ENCODE assay signal across 1 cellular context in the genomic region with DNA sequence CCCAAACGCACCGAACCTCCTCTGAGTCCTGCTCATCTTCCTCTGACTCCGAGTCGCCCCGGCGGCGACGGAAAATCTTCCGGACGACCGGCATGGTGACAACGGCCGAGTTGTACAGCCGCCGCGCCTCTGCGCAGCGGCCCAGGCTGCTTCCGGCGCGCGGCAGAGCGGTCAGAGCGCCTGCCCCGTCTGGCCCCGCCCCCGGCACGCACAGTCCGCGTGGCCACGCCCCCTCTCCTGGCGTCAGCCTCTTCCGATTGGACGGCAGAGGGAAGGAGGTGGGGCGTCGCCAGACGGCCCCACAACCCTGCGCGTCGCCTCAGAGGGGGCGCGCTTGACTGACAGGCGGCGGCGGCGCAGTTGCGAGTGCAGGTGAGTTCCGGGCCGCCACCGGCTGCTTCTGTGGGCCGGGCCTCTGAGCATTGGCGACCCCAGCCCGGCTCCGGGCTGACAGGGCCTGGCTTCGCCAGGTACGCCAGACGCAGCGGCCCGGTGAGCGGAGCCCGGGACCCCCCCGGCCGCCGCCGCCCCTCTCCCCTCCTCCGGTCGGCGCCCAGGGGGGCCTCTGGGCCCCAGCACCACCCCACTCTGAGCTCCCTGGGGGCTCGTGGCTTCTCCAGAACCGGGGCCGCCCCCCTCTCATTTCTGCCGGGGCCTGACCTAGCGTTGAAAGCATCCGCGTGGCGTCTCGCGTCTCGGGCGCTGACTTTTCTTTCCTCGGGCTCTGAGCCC.
TF ChIP-seq lines count a peak whose summit lies in the region.

C9orf78 (minus strand) TSS at position 148 of the 732 bp plus-strand sequence; CDS start at position 94, 54 bp downstream.
USP20 (plus strand) TSS at position 331 of the 732 bp plus-strand sequence. CDS start 17,098 bp downstream, outside the sequence.

TF ChIP-seq in K562, 482 proteins besides CTCF, POLR2A, EP300 and RAD21 (continued from another document and continues in another):
- no peak for TF ChIP-seq MECOM (CRISPR knock-in tag; IDR thresholded peaks at IDR 0.05)
- no peak for TF ChIP-seq ZBTB34 (CRISPR knock-in tag; IDR thresholded peaks at IDR 0.05)
- TF ChIP-seq RFX5 (IDR thresholded peaks at IDR 0.05; ENCODE audit: low read depth, low read length): no peak
- no peak for TF ChIP-seq VEZF1 (CRISPR knock-in tag; IDR thresholded peaks at IDR 0.05)
- peak; percentile 49; the same call in 1 of the 2 replicates for TF ChIP-seq GTF2E2 (tag; IDR thresholded peaks at IDR 0.05)
- TF ChIP-seq POLR2G (IDR thresholded peaks at IDR 0.05; ENCODE audit: low read depth, low read length): peak; percentile 95
- peak; percentile 64 for TF ChIP-seq L3MBTL2 (IDR thresholded peaks at IDR 0.05)
- TF ChIP-seq PPARD (CRISPR knock-in tag; IDR thresholded peaks at IDR 0.05): no peak
- TF ChIP-seq ZNF140 (CRISPR knock-in tag; IDR thresholded peaks at IDR 0.05): no peak
- TF ChIP-seq MCM7 (IDR thresholded peaks at IDR 0.05): no peak
- TF ChIP-seq ELF2 (CRISPR knock-in tag; IDR thresholded peaks at IDR 0.05): peak; percentile 100
- peak in 1 of 2 experiments; percentile 99; a peak in 2 of 4 replicates for TF ChIP-seq HDAC1 (IDR thresholded peaks at IDR 0.05)
- peak; percentile 92 to 93 for TF ChIP-seq NRF1 (conservative IDR thresholded peaks at IDR 0.05 in 1 of 2, IDR thresholded peaks at IDR 0.05 in 1 of 2)
- peak; percentile 81 to 88; a peak in 3 of 4 replicates for TF ChIP-seq MAZ (CRISPR knock-in tag; conservative IDR thresholded peaks at IDR 0.05 in 1 of 2, IDR thresholded peaks at IDR 0.05 in 1 of 2)
- peak; percentile 97 for TF ChIP-seq SAP30 (IDR thresholded peaks at IDR 0.05; ENCODE audit: borderline replicate concordance, insufficient read depth, low read depth, low read length, poor library complexity, severe bottlenecking)
- 0 out of 2 replicates have a peak, but pooled peaks have one; percentile 25 for TF ChIP-seq ZC3H11A (IDR thresholded peaks at IDR 0.05; ENCODE audit: low read depth, low read length)
- TF ChIP-seq RREB1 (CRISPR knock-in tag; IDR thresholded peaks at IDR 0.05): peak; percentile 56; the same call in 1 of the 2 replicates
- TF ChIP-seq ZNF76 (CRISPR knock-in tag; IDR thresholded peaks at IDR 0.05; ENCODE audit: borderline replicate concordance): 0 out of 2 replicates have a peak, but pooled peaks have one; percentile 30
- no peak for TF ChIP-seq HNRNPH1 (optimal IDR thresholded peaks at IDR 0.05; ENCODE audit: low read depth, low read length)
- TF ChIP-seq CC2D1A (IDR thresholded peaks at IDR 0.05): no peak
- TF ChIP-seq POLR2AphosphoS5 (IDR thresholded peaks at IDR 0.05; ENCODE audit: control insufficient read depth, insufficient read depth, low read depth, low read length): peak; percentile 84
- no peak for TF ChIP-seq NR3C1 (CRISPR knock-in tag; IDR thresholded peaks at IDR 0.05)
- no peak for TF ChIP-seq PRMT5 (CRISPR knock-in tag; IDR thresholded peaks at IDR 0.05)
- no peak for TF ChIP-seq ZNF766 (CRISPR knock-in tag; conservative IDR thresholded peaks at IDR 0.05)
- no peak for TF ChIP-seq SFPQ (IDR thresholded peaks at IDR 0.05; ENCODE audit: low read depth, low read length)
- TF ChIP-seq, protein P1, sequence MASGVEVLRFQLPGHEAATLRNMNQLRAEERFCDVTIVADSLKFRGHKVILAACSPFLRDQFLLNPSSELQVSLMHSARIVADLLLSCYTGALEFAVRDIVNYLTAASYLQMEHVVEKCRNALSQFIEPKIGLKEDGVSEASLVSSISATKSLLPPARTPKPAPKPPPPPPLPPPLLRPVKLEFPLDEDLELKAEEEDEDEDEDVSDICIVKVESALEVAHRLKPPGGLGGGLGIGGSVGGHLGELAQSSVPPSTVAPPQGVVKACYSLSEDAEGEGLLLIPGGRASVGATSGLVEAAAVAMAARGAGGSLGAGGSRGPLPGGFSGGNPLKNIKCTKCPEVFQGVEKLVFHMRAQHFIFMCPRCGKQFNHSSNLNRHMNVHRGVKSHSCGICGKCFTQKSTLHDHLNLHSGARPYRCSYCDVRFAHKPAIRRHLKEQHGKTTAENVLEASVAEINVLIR (CRISPR knock-in tag; IDR thresholded peaks at IDR 0.05): peak; percentile 97
- TF ChIP-seq SP1 (CRISPR knock-in tag; IDR thresholded peaks at IDR 0.05): peak; percentile 98
- TF ChIP-seq GMEB1 (CRISPR knock-in tag; IDR thresholded peaks at IDR 0.05): peak; percentile 88
- TF ChIP-seq REST (CRISPR knock-in tag; IDR thresholded peaks at IDR 0.05; ENCODE audit: low read depth): peak; percentile 64
- 0 out of 4 replicates have a peak, but pooled peaks of 1 of the 2 experiments have one; percentile 1 for TF ChIP-seq RCOR1 (IDR thresholded peaks at IDR 0.05; ENCODE audit: borderline replicate concordance in 1 of 2, low read depth in 2 of 2, low read length in 2 of 2)
- no peak for TF ChIP-seq GABPB2 (CRISPR knock-in tag; conservative IDR thresholded peaks at IDR 0.05)
- no peak for TF ChIP-seq ZNF3 (CRISPR knock-in tag; IDR thresholded peaks at IDR 0.05)
- 0 out of 2 replicates have a peak, but pooled peaks have one; percentile 17 for TF ChIP-seq THRB (CRISPR knock-in tag; conservative IDR thresholded peaks at IDR 0.05)
- no peak for TF ChIP-seq GATA2 (CRISPR knock-in tag; IDR thresholded peaks at IDR 0.05)
- TF ChIP-seq MEIS2 (IDR thresholded peaks at IDR 0.05; ENCODE audit: partially characterized antibody): peak; percentile 93
